Comparison of ENCODE assay signal across 2 cellular contexts in the genomic region with DNA sequence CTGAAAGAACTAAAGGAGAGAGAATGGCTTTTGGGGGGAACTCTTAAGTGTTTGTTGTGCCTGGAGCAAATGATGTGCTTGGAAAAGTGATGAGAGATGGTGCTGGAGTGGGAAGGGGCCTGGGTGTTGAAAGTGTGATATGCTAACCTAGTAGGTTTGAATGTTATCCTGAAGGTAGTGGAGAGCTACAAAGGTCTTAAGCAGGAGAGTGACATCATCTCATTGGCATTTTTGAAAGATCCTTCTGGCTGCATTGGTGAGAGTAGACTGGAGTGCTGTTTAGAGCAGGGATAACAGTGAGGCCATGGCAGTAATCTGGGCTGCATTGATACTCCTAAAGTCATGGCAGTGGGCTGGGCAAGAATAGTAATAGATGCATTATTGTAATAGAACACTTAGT.
TF ChIP-seq lines count a peak whose summit lies in the region.

No MANE protein-coding gene starts in this region.

TF ChIP-seq in IMR-90, 13 proteins besides CTCF, POLR2A, EP300 and RAD21:
- no peak for TF ChIP-seq BHLHE40 (IDR thresholded peaks at IDR 0.05; ENCODE audit: low read depth, low read length)
- TF ChIP-seq, protein P1, sequence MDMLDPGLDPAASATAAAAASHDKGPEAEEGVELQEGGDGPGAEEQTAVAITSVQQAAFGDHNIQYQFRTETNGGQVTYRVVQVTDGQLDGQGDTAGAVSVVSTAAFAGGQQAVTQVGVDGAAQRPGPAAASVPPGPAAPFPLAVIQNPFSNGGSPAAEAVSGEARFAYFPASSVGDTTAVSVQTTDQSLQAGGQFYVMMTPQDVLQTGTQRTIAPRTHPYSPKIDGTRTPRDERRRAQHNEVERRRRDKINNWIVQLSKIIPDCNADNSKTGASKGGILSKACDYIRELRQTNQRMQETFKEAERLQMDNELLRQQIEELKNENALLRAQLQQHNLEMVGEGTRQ (IDR thresholded peaks at IDR 0.05; ENCODE audit: low read depth, low read length), result no peak
- TF ChIP-seq MAFK (IDR thresholded peaks at IDR 0.05; ENCODE audit: low read depth, low read length), result no peak
- TF ChIP-seq RCOR1 (IDR thresholded peaks at IDR 0.05; ENCODE audit: insufficient replicate concordance, low read length), result no peak
- no peak for TF ChIP-seq MAZ (IDR thresholded peaks at IDR 0.05; ENCODE audit: borderline replicate concordance, low read depth, low read length)
- no peak for TF ChIP-seq CEBPB (IDR thresholded peaks at IDR 0.05; ENCODE audit: low read depth, low read length)
- TF ChIP-seq FOS (IDR thresholded peaks at IDR 0.05; ENCODE audit: low read depth, low read length), result no peak
- TF ChIP-seq SMC3 (IDR thresholded peaks at IDR 0.05; ENCODE audit: low read depth, low read length), result no peak

TF ChIP-seq in H1, 55 proteins besides CTCF, POLR2A, EP300 and RAD21:
- TF ChIP-seq, protein P2, sequence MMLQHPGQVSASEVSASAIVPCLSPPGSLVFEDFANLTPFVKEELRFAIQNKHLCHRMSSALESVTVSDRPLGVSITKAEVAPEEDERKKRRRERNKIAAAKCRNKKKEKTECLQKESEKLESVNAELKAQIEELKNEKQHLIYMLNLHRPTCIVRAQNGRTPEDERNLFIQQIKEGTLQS (IDR thresholded peaks at IDR 0.05; ENCODE audit: insufficient read depth, low read depth, low read length), result no peak
- TF ChIP-seq, protein P3, sequence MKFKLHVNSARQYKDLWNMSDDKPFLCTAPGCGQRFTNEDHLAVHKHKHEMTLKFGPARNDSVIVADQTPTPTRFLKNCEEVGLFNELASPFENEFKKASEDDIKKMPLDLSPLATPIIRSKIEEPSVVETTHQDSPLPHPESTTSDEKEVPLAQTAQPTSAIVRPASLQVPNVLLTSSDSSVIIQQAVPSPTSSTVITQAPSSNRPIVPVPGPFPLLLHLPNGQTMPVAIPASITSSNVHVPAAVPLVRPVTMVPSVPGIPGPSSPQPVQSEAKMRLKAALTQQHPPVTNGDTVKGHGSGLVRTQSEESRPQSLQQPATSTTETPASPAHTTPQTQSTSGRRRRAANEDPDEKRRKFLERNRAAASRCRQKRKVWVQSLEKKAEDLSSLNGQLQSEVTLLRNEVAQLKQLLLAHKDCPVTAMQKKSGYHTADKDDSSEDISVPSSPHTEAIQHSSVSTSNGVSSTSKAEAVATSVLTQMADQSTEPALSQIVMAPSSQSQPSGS (IDR thresholded peaks at IDR 0.05; ENCODE audit: low read length), result 0 out of 2 replicates have a peak, but pooled peaks have one; percentile 42
- TF ChIP-seq CEBPB (IDR thresholded peaks at IDR 0.05; ENCODE audit: low read depth, low read length) (no peak), JUND (IDR thresholded peaks at IDR 0.05; ENCODE audit: low read length) (peak; percentile 82), HDAC6 (IDR thresholded peaks at IDR 0.05; ENCODE audit: low read depth, low read length) (no peak), FOSL1 (IDR thresholded peaks at IDR 0.05; ENCODE audit: insufficient read depth, low read depth, low read length) (no peak), SIX5 (IDR thresholded peaks at IDR 0.05; ENCODE audit: low read depth, low read length) (no peak)
